Comparison of ENCODE assay signal across 16 cellular contexts in the genomic region with DNA sequence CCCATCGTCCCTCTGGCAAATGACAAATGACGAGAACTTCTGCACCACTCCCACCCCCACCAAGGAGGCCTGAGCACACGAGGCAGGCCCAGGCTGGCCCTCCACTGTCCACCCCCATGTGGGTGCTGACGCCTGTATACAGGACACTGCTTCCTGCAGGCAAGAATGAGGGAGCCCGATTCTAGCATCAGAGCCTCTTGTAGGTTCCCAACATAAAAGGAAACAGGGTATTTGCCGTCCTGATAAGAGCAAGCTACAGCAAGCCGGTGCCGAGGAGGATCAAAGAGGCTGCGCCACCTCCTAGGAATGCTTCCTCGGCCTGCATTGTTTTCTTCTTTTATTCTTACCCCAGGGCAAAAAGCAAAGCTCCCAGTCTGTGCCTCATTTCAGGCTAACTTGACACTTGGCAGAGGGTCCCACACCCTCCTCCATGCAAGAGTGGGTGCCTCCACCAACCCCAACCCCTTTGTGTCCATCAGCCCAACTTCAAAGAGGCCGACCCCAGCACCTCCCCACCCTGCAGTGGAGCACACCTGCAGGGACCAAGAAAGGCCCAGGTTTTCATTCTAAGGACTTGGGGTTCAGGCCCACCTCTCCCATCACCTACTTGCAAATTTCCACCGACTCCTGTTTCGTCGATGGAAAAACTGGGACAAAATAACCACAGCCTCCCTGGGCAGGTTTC. TPM values are rescaled to one million over a fixed set of nuclear protein-coding genes. Genes with fewer than 3 reads are reported as not detected.
DNase-seq lines count a peak whose midpoint lies in the region; ATAC-seq, FAIRE-seq and TF ChIP-seq lines count a peak whose summit lies in the region.
"Had no signal": no experiment of that assay in that cellular context is flagged by ENCODE, and none has a peak within 500 bp of the region (broad histone marks: within the 10 kb centered on the region; RNA-seq: fewer than 3 reads in every experiment).

No MANE protein-coding gene starts in this region.

- 0 out of 2 replicates have a peak, but pooled peaks have one; percentile 3 for TF ChIP-seq RAD21 in HCT116 (IDR thresholded peaks at IDR 0.05; ENCODE audit: low read depth)
- no peak for TF ChIP-seq RAD21 in HepG2 (CRISPR knock-in tag; IDR thresholded peaks at IDR 0.05)

- no peaks in the 10 kb centered on the region for H3K36me3 Mint-ChIP-seq in activated naive CD4-positive, alpha-beta T cell treated with anti-CD3 and anti-CD28 coated beads for 36 hours (ENCODE audit: low read depth)

- H3K4me1 ChIP-seq in HCT116 (ENCODE audit: control insufficient read depth in 1 of 2, insufficient read depth in 2 of 2, low read length in 2 of 2) (peaks cover 30 to 32% of the 10 kb centered on the region in 2 experiments), ascending aorta (peaks cover 0 to 12% of the 10 kb centered on the region in 2 donors), HepG2 (ENCODE audit: insufficient read depth, low read length) (peaks cover 22% of the 10 kb centered on the region), smooth muscle cell (ENCODE audit: low read depth) (peaks cover 16% of the 10 kb centered on the region), ovary (ENCODE audit: insufficient read depth) (peaks cover 12% of the 10 kb centered on the region)

- H4K20me1 ChIP-seq in HCT116 (ENCODE audit: insufficient read depth) (no peaks in the 10 kb centered on the region), HepG2 (ENCODE audit: insufficient read depth, low read length) (peaks cover 45% of the 10 kb centered on the region), smooth muscle cell (ENCODE audit: low read depth) (peaks cover 5% of the 10 kb centered on the region)

- H2AFZ ChIP-seq in HCT116 (ENCODE audit: low read depth, low read length, poor library complexity, severe bottlenecking), result no peak overlapping the region
- no peak overlapping the region for H2AFZ ChIP-seq in HepG2 (ENCODE audit: low read length)
- no peak overlapping the region for H2AFZ ChIP-seq in smooth muscle cell (ENCODE audit: low read depth)

- H3K9me2 ChIP-seq in HCT116 (ENCODE audit: insufficient read depth), result no peaks in the 10 kb centered on the region

- FAIRE-seq in HepG2 (lab: Jason Lieb, UNC), result no peak

- 94% methylated on average over 14 of the region's 14 CpGs for WGBS in HepG2 (ENCODE audit: low lambda C conversion rate)
- 31% methylated on average over 14 of the region's 14 CpGs for WGBS in smooth muscle cell (ENCODE audit: low lambda C conversion rate)
- 84 to 88% (median 86%) methylated on average over 14 of the region's 14 CpGs for WGBS in ovary, 3 donors

- H3K36me3 ChIP-seq in HCT116 (ENCODE audit: control insufficient read depth in 1 of 2, insufficient read depth in 2 of 2, low read length in 2 of 2) (no peaks in the 10 kb centered on the region), ascending aorta (peaks cover 0 to 3% of the 10 kb centered on the region in 2 donors), HepG2 (replicated peaks in 1 of 2; ENCODE audit: control insufficient read depth in 1 of 2, insufficient read depth in 2 of 2, low read length in 2 of 2) (peaks cover 13 to 27% of the 10 kb centered on the region in 2 experiments; a peak in 4 of 5 replicates), smooth muscle cell (ENCODE audit: low read depth) (no peaks in the 10 kb centered on the region), ovary (no peaks in the 10 kb centered on the region)
- H3K36me3 ChIP-seq: SJCRH30, thyroid gland had no signal

- H3K4me3 ChIP-seq in HCT116 (replicated peaks in 1 of 2; ENCODE audit: low read depth in 1 of 2, low read length in 2 of 2) (peak overlapping the region in 1 of 2 experiments; percentile 33; a peak in 2 of 4 replicates), ascending aorta (no peak overlapping the region), HepG2 (replicated peaks in 1 of 3; ENCODE audit: insufficient read depth in 1 of 3, low read depth in 2 of 3, low read length in 3 of 3) (no peak overlapping the region), smooth muscle cell (no peak overlapping the region), ovary (no peak overlapping the region)
- H3K4me3 ChIP-seq: heart right ventricle, SJCRH30, thyroid gland had no signal

- TF ChIP-seq POLR2A in HCT116 (IDR thresholded peaks at IDR 0.05; ENCODE audit: borderline replicate concordance, extremely low read depth, insufficient read depth, insufficient read length) (no peak), HepG2 (IDR thresholded peaks at IDR 0.05; ENCODE audit: insufficient read depth in 1 of 2, low read depth in 2 of 2, low read length in 2 of 2) (no peak), ovary (IDR thresholded peaks at IDR 0.05) (no peak)

- no peak overlapping the region for H3K27ac Mint-ChIP-seq in activated naive CD4-positive, alpha-beta T cell treated with anti-CD3 and anti-CD28 coated beads for 36 hours

- in situ Hi-C loops in HepG2 (cut with HindIII; ENCODE audit: extremely low pct_ligation_motif_present, low pct_unique_long_range_greater_than_20kb), result no loop called here

- H3K4me3 Mint-ChIP-seq in activated naive CD4-positive, alpha-beta T cell treated with anti-CD3 and anti-CD28 coated beads for 36 hours, result no peak overlapping the region

- no peaks in the 10 kb centered on the region for H3K79me2 ChIP-seq in HCT116 (ENCODE audit: insufficient read depth, low read length)
- H3K79me2 ChIP-seq in HepG2 (ENCODE audit: insufficient read depth, low read length), result peaks cover 83% of the 10 kb centered on the region
- H3K79me2 ChIP-seq in smooth muscle cell (ENCODE audit: low read depth), result peaks cover 67% of the 10 kb centered on the region

- peaks cover 26% of the 10 kb centered on the region for H3F3A ChIP-seq in smooth muscle cell (ENCODE audit: low read depth)

- ATAC-seq in HCT116, result peak; percentile 89
- ATAC-seq in HepG2, result no peak; the same call in 2 of the 3 replicates
- ATAC-seq in GM21515 (IDR thresholded peaks at IDR 0.05; ENCODE audit: unreplicated experiment), result no peak

- no peaks in the 10 kb centered on the region for H3K9me3 Mint-ChIP-seq in activated naive CD4-positive, alpha-beta T cell treated with anti-CD3 and anti-CD28 coated beads for 36 hours

- H3K27me3 ChIP-seq in HCT116 (ENCODE audit: insufficient read depth, low read length) (no peaks in the 10 kb centered on the region), ascending aorta (no peaks in the 10 kb centered on the region), HepG2 (ENCODE audit: control insufficient read depth in 1 of 2, insufficient read depth in 2 of 2, low read length in 2 of 2) (no peaks in the 10 kb centered on the region), smooth muscle cell (ENCODE audit: low read depth) (no peaks in the 10 kb centered on the region), ovary (no peaks in the 10 kb centered on the region)
- H3K27me3 ChIP-seq: heart right ventricle, SJCRH30, thyroid gland had no signal

- no peaks in the 10 kb centered on the region for H3K4me1 Mint-ChIP-seq in activated naive CD4-positive, alpha-beta T cell treated with anti-CD3 and anti-CD28 coated beads for 36 hours (ENCODE audit: low read depth)

- H3K27me3 Mint-ChIP-seq in activated naive CD4-positive, alpha-beta T cell treated with anti-CD3 and anti-CD28 coated beads for 36 hours (ENCODE audit: low read depth), result no peaks in the 10 kb centered on the region

- POLR2A ChIA-PET in HCT116 (lab: Charles Lee) (no interaction called here), HepG2 (lab: Yijun Ruan, JAX) (no interaction called here)

- RAD21 ChIA-PET in HCT116 (lab: Charles Lee; ENCODE audit: low non-redundant PET in 1 of 2, low total read pairs in 2 of 2, uncharacterized antibody in 2 of 2, unreplicated experiment in 2 of 2), result interaction anchor here in 1 of 2 experiments (0.6 kb wide), 1 partner anchor 261 kb away, joined by 6 read pairs; no protein-coding TSS in a partner anchor

- no peak for TF ChIP-seq EP300 in HepG2 (IDR thresholded peaks at IDR 0.05; ENCODE audit: low read depth in 2 of 2, low read length in 2 of 2)
- no peak for TF ChIP-seq EP300 in HepG2 (CRISPR knock-in tag; IDR thresholded peaks at IDR 0.05; ENCODE audit: borderline replicate concordance)
- no peak for TF ChIP-seq EP300 in ovary (IDR thresholded peaks at IDR 0.05)

- TF ChIP-seq CTCF in HCT116 (IDR thresholded peaks at IDR 0.05 in 2 of 3, conservative IDR thresholded peaks at IDR 0.05 in 1 of 3; ENCODE audit: borderline replicate concordance in 1 of 3, insufficient read depth in 1 of 3, low read depth in 2 of 3, low read length in 2 of 3), result no peak
- no peak for TF ChIP-seq CTCF in ascending aorta (IDR thresholded peaks at IDR 0.05)
- TF ChIP-seq CTCF in HepG2 (CRISPR knock-in tag; IDR thresholded peaks at IDR 0.05), result no peak
- TF ChIP-seq CTCF in smooth muscle cell (IDR thresholded peaks at IDR 0.05; ENCODE audit: borderline replicate concordance, insufficient read depth, poor library complexity, severe bottlenecking), result no peak
- TF ChIP-seq CTCF in ovary (IDR thresholded peaks at IDR 0.05), result no peak

- H3K4me2 ChIP-seq in HCT116 (ENCODE audit: low read length) (peak overlapping the region; percentile 72), HepG2 (ENCODE audit: low read depth, low read length) (no peak overlapping the region), smooth muscle cell (peak overlapping the region; percentile 77)

- H3K9ac ChIP-seq in HCT116 (ENCODE audit: low read length) (peak overlapping the region; percentile 23; the same call in 1 of the 2 replicates), HepG2 (ENCODE audit: insufficient read depth, low read depth, low read length) (no peak overlapping the region), smooth muscle cell (ENCODE audit: low read depth) (peak overlapping the region; percentile 29)

- intact Hi-C loops in HCT116 (cut with micrococcal nuclease) (no loop called here), ascending aorta (cut with DNase I) (no loop called here), HepG2 (cut with micrococcal nuclease; ENCODE audit: unreplicated experiment) (no loop called here), ovary (cut with DNase I) (no loop called here)
- intact Hi-C loops in activated naive CD4-positive, alpha-beta T cell treated with anti-CD3 and anti-CD28 coated beads for 36 hours (cut with micrococcal nuclease), result no loop called here

- H3K27ac ChIP-seq in HCT116 (ENCODE audit: low read depth, low read length), result peak overlapping the region; percentile 48
- peak overlapping the region; percentile 42 to 50 for H3K27ac ChIP-seq in ascending aorta
- no peak overlapping the region for H3K27ac ChIP-seq in HepG2 (ENCODE audit: extremely low read length, insufficient read depth, low read length)
- H3K27ac ChIP-seq in smooth muscle cell (ENCODE audit: low read depth), result peak overlapping the region; percentile 90
- no peak overlapping the region for H3K27ac ChIP-seq in ovary
- H3K27ac ChIP-seq: heart right ventricle, HL-60, SJCRH30, thyroid gland had no signal

- BruUV-seq in HCT116 (replicated peaks; lab: Mats Ljungman, UMichigan) (no TSS peak), HepG2 (replicated peaks; lab: Mats Ljungman, UMichigan) (no TSS peak)

- CTCF ChIA-PET in HCT116 (lab: Charles Lee) (no interaction called here), HepG2 (lab: Yijun Ruan, JAX; ENCODE audit: low intra/inter-chr PET ratio, low total read pairs) (no interaction called here)
- CTCF ChIA-PET in activated naive CD4-positive, alpha-beta T cell treated with anti-CD3 and anti-CD28 coated beads for 36 hours (lab: Charles Lee), result no interaction called here

- H3K9me3 ChIP-seq in HCT116 (ENCODE audit: control insufficient read depth in 1 of 2, insufficient read depth in 1 of 2, low read depth in 1 of 2, low read length in 2 of 2) (no peaks in the 10 kb centered on the region), ascending aorta (no peaks in the 10 kb centered on the region), HepG2 (ENCODE audit: low read length) (no peaks in the 10 kb centered on the region), smooth muscle cell (replicated peaks; ENCODE audit: low read depth) (no peaks in the 10 kb centered on the region), ovary (no peaks in the 10 kb centered on the region)
- H3K9me3 ChIP-seq: SJCRH30, thyroid gland had no signal

- DNase-seq in HCT116 (ENCODE audit: low read depth, low spot score), result peak; percentile 46
- no peak for DNase-seq in ascending aorta (ENCODE audit: low spot score in 2 of 2)
- no peak for DNase-seq in HepG2 (ENCODE audit: low spot score)
- no peak for DNase-seq in smooth muscle cell (lab: John Stamatoyannopoulos, UW; ENCODE audit: unreplicated experiment)
- DNase-seq in activated effector memory CD4-positive, alpha-beta T cell treated with anti-CD3 and anti-CD28 coated beads, Interleukin-2, amount 50 U/mL, for 16 hours, result no peak
- no peak for DNase-seq in ovary
- no peak for DNase-seq in activated naive CD4-positive, alpha-beta T cell treated with anti-CD3 and anti-CD28 coated beads for 36 hours
- DNase-seq: activated naive CD4-positive, alpha-beta T cell; caudate nucleus; heart right ventricle; left ventricle myocardium superior; SJCRH30; stimulated activated CD4-positive, alpha-beta T cell treated with anti-CD3 and anti-CD28 coated beads, Interleukin-15, amount 100 ng/mL, for 24 hours; thyroid gland had no signal

RNA-seq across cellular contexts. Expression of gene TNS3, which starts 23.8 kb away (rescaled TPM):
- total RNA-seq in HCT116 (2021; ENCODE audit: unreplicated experiment), result 9.1 TPM
- polyA plus RNA-seq in HCT116 (2012), result 4.3 and 6.5 TPM in 2 replicates
- 89.8 TPM for total RNA-seq in ascending aorta
- total RNA-seq in HepG2 (2016; rRNA removed; fragmentation: Illumina TruSeq; extraction: Trizol), result 51.3 and 55.7 TPM in 2 replicates
- total RNA-seq in HepG2 (2016; cell fraction: cytosol; rRNA removed; fragmentation: Illumina TruSeq; extraction: Trizol; ENCODE audit: low read depth), result 14.9 and 19.1 TPM in 2 replicates
- total RNA-seq in HepG2 (2016; cell fraction: insoluble cytoplasmic fraction; rRNA removed; fragmentation: Illumina TruSeq; extraction: Trizol), result 45.5 and 52.6 TPM in 2 replicates
- total RNA-seq in HepG2 (2016; cell fraction: membrane; rRNA removed; fragmentation: Illumina TruSeq; extraction: Trizol), result 16.6 and 16.8 TPM in 2 replicates
- total RNA-seq in HepG2 (2016; cell fraction: nucleus; rRNA removed; fragmentation: Illumina TruSeq; extraction: Trizol), result 72.4 and 83.0 TPM in 2 replicates
- polyA plus RNA-seq in HepG2 (2011; rRNA removed), result 52.9 and 55.1 TPM in 2 replicates
- polyA plus RNA-seq in HepG2 (2011; cell fraction: cytosol; rRNA removed), result 28.4 and 33.2 TPM in 2 replicates
- 76.4 and 98.4 TPM in 2 replicates for polyA plus RNA-seq in HepG2 (2011; cell fraction: nucleus; rRNA removed)
- polyA plus RNA-seq in HepG2 (2012), result 48.6 and 60.6 TPM in 2 replicates
- polyA plus RNA-seq in HepG2 (2016; cell fraction: cytosol; fragmentation: Illumina TruSeq; extraction: Trizol; ENCODE audit: low read depth), result 1.6 and 1.9 TPM in 2 replicates
- 32.3 and 39.6 TPM in 2 replicates for polyA plus RNA-seq in HepG2 (2016; cell fraction: insoluble cytoplasmic fraction; fragmentation: Illumina TruSeq; extraction: Trizol; ENCODE audit: low read depth)
- 3.7 and 4.3 TPM in 2 replicates for polyA plus RNA-seq in HepG2 (2016; cell fraction: membrane; fragmentation: Illumina TruSeq; extraction: Trizol; ENCODE audit: low read depth)
- 56.5 and 64.9 TPM in 2 replicates for polyA plus RNA-seq in HepG2 (2016; cell fraction: nucleus; fragmentation: Illumina TruSeq; extraction: Trizol; ENCODE audit: insufficient read depth, low read depth)
- polyA minus RNA-seq in HepG2 (2011; rRNA and poly(A)+ RNA removed; ENCODE audit: low replicate concordance), result 29.7 and 302 TPM in 2 replicates
- 53.8 and 56.5 TPM in 2 replicates for polyA minus RNA-seq in HepG2 (2011; cell fraction: cytosol; rRNA and poly(A)+ RNA removed)
- 139 and 170 TPM in 2 replicates for polyA minus RNA-seq in HepG2 (2011; cell fraction: nucleus; rRNA and poly(A)+ RNA removed)
- total RNA-seq in smooth muscle cell, result 46.6 and 50.5 TPM in 2 replicates
- polyA plus RNA-seq in smooth muscle cell, result 27.5 and 32.6 TPM in 2 replicates
- total RNA-seq in ovary, result 100 to 1,000 TPM in 3 of 7 donors, 10 to 100 TPM in 4; 46.1 to 137 (median 96.3) TPM
- 10 to 100 TPM; 36.6 to 91.3 TPM for polyA plus RNA-seq in ovary
- total RNA-seq in activated naive CD4-positive, alpha-beta T cell treated with anti-CD3 and anti-CD28 coated beads for 36 hours, result under 1 TPM; 0.12 to 0.19 TPM

Comparison
In these comparisons a context has a peak if more than half of its experiments do, and no peak if none do; other contexts are left out.
1. H3K27ac ChIP-seq: peak in HCT116 (single experiment), ascending aorta (2 of 2) and smooth muscle cell (single experiment); none in HepG2 (single experiment) and ovary (0 of 2).
2. Of the 20 proteins assayed by ChIP-seq in both HepG2 and HCT116: peak only in HepG2: none; only in HCT116: CEBPB, FOSL1, JUND, MAX, RAD21, SP1 and 1 more; in both: none; in neither: 13.